Comparison of ENCODE assay signal across 36 cellular contexts in the genomic region with DNA sequence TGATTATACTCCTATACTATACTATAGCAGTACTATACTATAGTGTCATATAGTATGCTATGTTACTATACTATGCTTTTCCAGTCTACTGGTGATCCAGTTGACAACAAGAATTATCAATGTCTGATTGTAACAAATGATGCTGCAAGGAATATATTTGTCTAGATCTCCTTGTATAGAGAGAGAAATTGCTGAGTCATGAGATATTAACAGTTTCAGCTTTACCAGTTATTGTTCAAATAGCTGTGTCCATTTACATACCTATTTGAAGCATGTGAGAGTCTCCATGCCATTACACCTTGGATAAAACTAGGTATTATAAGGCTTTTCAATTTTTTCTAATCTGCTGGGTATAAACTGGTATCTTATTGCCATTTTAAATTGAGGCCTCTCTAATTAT.
"Had no signal": no experiment of that assay in that cellular context is flagged by ENCODE, and none has a peak within 500 bp of the region (broad histone marks: within the 10 kb centered on the region; RNA-seq: fewer than 3 reads in every experiment).

No MANE protein-coding gene starts in this region.

- H3K4me3 ChIP-seq: ascending aorta, cardiac muscle cell had no signal

- H3K4me1 ChIP-seq: ascending aorta had no signal

- DNase-seq: activated B cell treated with CpG ODN at 0.5 μM for 24 hours; activated CD4-positive, alpha-beta memory T cell treated with anti-CD3 and anti-CD28 coated beads for 36 hours; activated CD4-positive, alpha-beta T cell treated with anti-CD3 and anti-CD28 coated beads for 4 hours; activated CD4-positive, alpha-beta T cell treated with anti-CD3 and anti-CD28 coated beads, Interleukin-2, amount 10 ng/mL, durations not matched to agents 24 days and 14 days; activated CD4-positive, alpha-beta T cell treated with anti-CD3 and anti-CD28 coated beads, Interleukin-2, amount 50 U/mL, for 1 hour; activated CD4-positive, alpha-beta T cell treated with anti-CD3 and anti-CD28 coated beads, Interleukin-2, amount 50 U/mL, for 4 hours; activated CD4-positive, CD25-positive, alpha-beta regulatory T cell treated with anti-CD3 and anti-CD28 coated beads, Interleukin-2, amount 50 U/mL, for 72 hours; activated CD8-positive, alpha-beta memory T cell treated with anti-CD3 and anti-CD28 coated beads for 24 hours; activated CD8-positive, alpha-beta memory T cell treated with anti-CD3 and anti-CD28 coated beads, Interleukin-2, amount 10 ng/mL, durations not matched to agents 7 days and 5 days; activated CD8-positive, alpha-beta memory T cell treated with anti-CD3 and anti-CD28 coated beads, Interleukin-2, amount 50 U/mL, for 48 hours; activated CD8-positive, alpha-beta T cell treated with anti-CD3 and anti-CD28 coated beads for 36 hours; activated effector memory CD4-positive, alpha-beta T cell treated with Interleukin-2 at 50 U/mL for 16 hours; activated gamma-delta T cell; activated naive CD4-positive, alpha-beta T cell treated with anti-CD3 and anti-CD28 coated beads, Interleukin-2, amount 10 ng/mL, durations not matched to agents 7 days and 5 days; activated naive CD4-positive, alpha-beta T cell treated with Interleukin-2 at 50 U/mL for 16 hours; activated naive CD8-positive, alpha-beta T cell treated with anti-CD3 and anti-CD28 coated beads, Interleukin-2, amount 10 ng/mL, durations not matched to agents 7 days and 5 days; activated naive CD8-positive, alpha-beta T cell treated with anti-CD3 and anti-CD28 coated beads, Interleukin-2, amount 50 U/mL, for 24 hours; activated T-cell treated with anti-CD3 and anti-CD28 coated beads, Interleukin-2, amount 50 U/mL, for 24 hours; activated T-cell treated with anti-CD3 and anti-CD28 coated beads, Interleukin-2, amount 50 U/mL, for 48 hours; amygdala; anterior cingulate cortex; caudate nucleus; cerebellar nuclear complex; T-helper 2 cell; T-helper 9 cell had no signal

- H3K36me3 Mint-ChIP-seq: activated CD4-positive, alpha-beta memory T cell treated with anti-CD3 and anti-CD28 coated beads for 36 hours; activated CD8-positive, alpha-beta memory T cell treated with anti-CD3 and anti-CD28 coated beads, Interleukin-2, amount 10 ng/mL, durations not matched to agents 7 days and 5 days; activated naive CD4-positive, alpha-beta T cell treated with anti-CD3 and anti-CD28 coated beads, Interleukin-2, amount 10 ng/mL, durations not matched to agents 7 days and 5 days; activated naive CD4-positive, alpha-beta T cell treated with anti-CD3 and anti-CD28 coated beads, Interleukin-2, amount 50 U/mL, for 24 hours; activated naive CD8-positive, alpha-beta T cell; activated naive CD8-positive, alpha-beta T cell treated with anti-CD3 and anti-CD28 coated beads, Interleukin-2, amount 10 ng/mL, durations not matched to agents 7 days and 5 days; brain had no signal

- H3K4me3 Mint-ChIP-seq: activated B cell treated with CpG ODN at 0.5 μM for 24 hours; activated CD4-positive, alpha-beta memory T cell treated with anti-CD3 and anti-CD28 coated beads for 36 hours; activated CD4-positive, alpha-beta T cell treated with anti-CD3 and anti-CD28 coated beads, Interleukin-2, amount 10 ng/mL, durations not matched to agents 24 days and 14 days; activated CD8-positive, alpha-beta memory T cell treated with anti-CD3 and anti-CD28 coated beads, Interleukin-2, amount 10 ng/mL, durations not matched to agents 7 days and 5 days; activated CD8-positive, alpha-beta T cell treated with anti-CD3 and anti-CD28 coated beads for 36 hours; activated naive CD4-positive, alpha-beta T cell treated with anti-CD3 and anti-CD28 coated beads, Interleukin-2, amount 10 ng/mL, durations not matched to agents 7 days and 5 days; activated naive CD4-positive, alpha-beta T cell treated with anti-CD3 and anti-CD28 coated beads, Interleukin-2, amount 50 U/mL, for 24 hours; activated naive CD8-positive, alpha-beta T cell; activated naive CD8-positive, alpha-beta T cell treated with anti-CD3 and anti-CD28 coated beads, Interleukin-2, amount 10 ng/mL, durations not matched to agents 7 days and 5 days; activated naive CD8-positive, alpha-beta T cell treated with anti-CD3 and anti-CD28 coated beads, Interleukin-2, amount 50 U/mL, for 24 hours; activated T-cell treated with anti-CD3 and anti-CD28 coated beads, Interleukin-2, amount 50 U/mL, for 24 hours; brain; central memory CD8-positive, alpha-beta T cell; T-helper 1 cell treated with Interleukin-12 subunit alpha and Interleukin-12 subunit beta and Interleukin-4 antibody, amounts not matched to agents 30 μg/mL and 1 μg/mL, for 36 hours; T-helper 2 cell treated with Interferon-gamma antibody and Interleukin-4, amounts not matched to agents 5 μg/mL and 100 μg/mL, for 36 hours had no signal

- H3K9me3 ChIP-seq: ascending aorta had no signal

- ATAC-seq: activated CD8-positive, alpha-beta memory T cell treated with anti-CD3 and anti-CD28 coated beads, Interleukin-2, amount 10 ng/mL, durations not matched to agents 7 days and 5 days; activated CD8-positive, alpha-beta T cell treated with anti-CD3 and anti-CD28 coated beads for 36 hours; activated naive CD8-positive, alpha-beta T cell treated with anti-CD3 and anti-CD28 coated beads, Interleukin-2, amount 50 U/mL, for 24 hours had no signal

- H3K36me3 ChIP-seq: ascending aorta, cardiac muscle cell had no signal

- FAIRE-seq: bronchial epithelial cell, TTC549 had no signal

- H3K27ac Mint-ChIP-seq: activated B cell treated with CpG ODN at 0.5 μM for 24 hours; activated CD4-positive, alpha-beta memory T cell treated with anti-CD3 and anti-CD28 coated beads for 36 hours; activated CD4-positive, alpha-beta T cell treated with anti-CD3 and anti-CD28 coated beads, Interleukin-2, amount 10 ng/mL, durations not matched to agents 24 days and 14 days; activated CD8-positive, alpha-beta memory T cell treated with anti-CD3 and anti-CD28 coated beads, Interleukin-2, amount 10 ng/mL, durations not matched to agents 7 days and 5 days; activated CD8-positive, alpha-beta T cell treated with anti-CD3 and anti-CD28 coated beads for 36 hours; activated naive CD4-positive, alpha-beta T cell treated with anti-CD3 and anti-CD28 coated beads, Interleukin-2, amount 10 ng/mL, durations not matched to agents 7 days and 5 days; activated naive CD4-positive, alpha-beta T cell treated with anti-CD3 and anti-CD28 coated beads, Interleukin-2, amount 50 U/mL, for 24 hours; activated naive CD8-positive, alpha-beta T cell; activated naive CD8-positive, alpha-beta T cell treated with anti-CD3 and anti-CD28 coated beads, Interleukin-2, amount 10 ng/mL, durations not matched to agents 7 days and 5 days; activated naive CD8-positive, alpha-beta T cell treated with anti-CD3 and anti-CD28 coated beads, Interleukin-2, amount 50 U/mL, for 24 hours; activated T-cell treated with anti-CD3 and anti-CD28 coated beads, Interleukin-2, amount 50 U/mL, for 24 hours; activated T-helper 2 cell treated with anti-CD3 and anti-CD28 coated beads, Interferon-gamma antibody, Interleukin-2, Interleukin-4, amounts not matched to agents 10 μg/mL and 5 μg/mL and 100 μg/mL, durations not matched to agents 14 hours and 24 hours and 36 hours; brain; T-helper 1 cell treated with Interleukin-12 subunit alpha and Interleukin-12 subunit beta and Interleukin-4 antibody, amounts not matched to agents 30 μg/mL and 1 μg/mL, for 36 hours; T-helper 2 cell treated with Interferon-gamma antibody and Interleukin-4, amounts not matched to agents 5 μg/mL and 100 μg/mL, for 36 hours had no signal

- H3K27me3 ChIP-seq: ascending aorta, cardiac muscle cell had no signal

- H3K27ac ChIP-seq: ascending aorta had no signal

- H3K9me3 Mint-ChIP-seq: activated B cell treated with CpG ODN at 0.5 μM for 24 hours; activated CD4-positive, alpha-beta memory T cell treated with anti-CD3 and anti-CD28 coated beads for 36 hours; activated CD4-positive, alpha-beta T cell treated with anti-CD3 and anti-CD28 coated beads, Interleukin-2, amount 10 ng/mL, durations not matched to agents 24 days and 14 days; activated CD8-positive, alpha-beta T cell treated with anti-CD3 and anti-CD28 coated beads for 36 hours; activated naive CD4-positive, alpha-beta T cell treated with anti-CD3 and anti-CD28 coated beads, Interleukin-2, amount 10 ng/mL, durations not matched to agents 7 days and 5 days; activated naive CD4-positive, alpha-beta T cell treated with anti-CD3 and anti-CD28 coated beads, Interleukin-2, amount 50 U/mL, for 24 hours; activated naive CD8-positive, alpha-beta T cell treated with anti-CD3 and anti-CD28 coated beads, Interleukin-2, amount 10 ng/mL, durations not matched to agents 7 days and 5 days; activated T-cell treated with anti-CD3 and anti-CD28 coated beads, Interleukin-2, amount 50 U/mL, for 24 hours; activated T-helper 2 cell treated with anti-CD3 and anti-CD28 coated beads, Interferon-gamma antibody, Interleukin-2, Interleukin-4, amounts not matched to agents 10 μg/mL and 5 μg/mL and 100 μg/mL, durations not matched to agents 14 hours and 24 hours and 36 hours; central memory CD8-positive, alpha-beta T cell; T-helper 1 cell treated with Interleukin-12 subunit alpha and Interleukin-12 subunit beta and Interleukin-4 antibody, amounts not matched to agents 30 μg/mL and 1 μg/mL, for 36 hours; T-helper 2 cell treated with Interferon-gamma antibody and Interleukin-4, amounts not matched to agents 5 μg/mL and 100 μg/mL, for 36 hours had no signal

- H3K4me1 Mint-ChIP-seq: activated B cell treated with CpG ODN at 0.5 μM for 24 hours; activated CD4-positive, alpha-beta T cell treated with anti-CD3 and anti-CD28 coated beads, Interleukin-2, amount 10 ng/mL, durations not matched to agents 24 days and 14 days; activated CD8-positive, alpha-beta memory T cell treated with anti-CD3 and anti-CD28 coated beads, Interleukin-2, amount 10 ng/mL, durations not matched to agents 7 days and 5 days; activated naive CD4-positive, alpha-beta T cell treated with anti-CD3 and anti-CD28 coated beads, Interleukin-2, amount 10 ng/mL, durations not matched to agents 7 days and 5 days; activated naive CD4-positive, alpha-beta T cell treated with anti-CD3 and anti-CD28 coated beads, Interleukin-2, amount 50 U/mL, for 24 hours; activated naive CD8-positive, alpha-beta T cell treated with anti-CD3 and anti-CD28 coated beads, Interleukin-2, amount 10 ng/mL, durations not matched to agents 7 days and 5 days; activated naive CD8-positive, alpha-beta T cell treated with anti-CD3 and anti-CD28 coated beads, Interleukin-2, amount 50 U/mL, for 24 hours; central memory CD8-positive, alpha-beta T cell had no signal
